In the genomic region with DNA sequence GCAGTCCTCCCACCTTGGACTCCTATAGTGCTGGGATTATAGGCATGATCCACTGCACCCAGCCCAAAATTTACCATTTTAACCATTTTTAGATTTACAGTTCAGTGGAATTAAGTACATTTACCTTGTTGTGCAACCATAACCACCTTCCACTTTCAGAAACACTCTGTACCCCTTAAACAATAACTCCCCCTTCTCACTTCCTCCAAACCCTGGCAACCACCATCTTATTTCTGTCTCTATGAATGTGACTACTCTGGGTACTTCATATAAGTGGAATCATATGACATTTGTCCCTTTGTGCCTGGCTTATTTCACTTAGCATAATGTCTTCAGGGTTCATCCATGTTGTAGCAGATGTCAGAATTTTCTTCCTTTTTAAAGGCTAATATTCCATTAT, we compare ENCODE assay signal across 16 cellular contexts. TPM values are rescaled to one million over a fixed set of nuclear protein-coding genes. Genes with fewer than 3 reads are reported as not detected.
DNase-seq lines count a peak whose midpoint lies in the region; ATAC-seq and FAIRE-seq lines count a peak whose summit lies in the region.
"Had no signal": no experiment of that assay in that cellular context is flagged by ENCODE, and none has a peak within 500 bp of the region (broad histone marks: within the 10 kb centered on the region; RNA-seq: fewer than 3 reads in every experiment).

No MANE protein-coding gene starts in this region.

- intact Hi-C loops in dendritic cell treated with granulocyte-macrophage colony-stimulating factor and Interleukin-4, amounts not matched to agents 40 ng/mL and 50 ng/mL, for 4 days (cut with micrococcal nuclease): no loop called here

- FAIRE-seq in GM18507 (lab: Jason Lieb, UNC): peak; percentile 75
- FAIRE-seq: HTR-8/SVneo had no signal

- no peaks in the 10 kb centered on the region for H3K9me3 Mint-ChIP-seq in dendritic cell treated with granulocyte-macrophage colony-stimulating factor and Interleukin-4, amounts not matched to agents 40 ng/mL and 50 ng/mL, for 4 days
- H3K9me3 Mint-ChIP-seq: CD8-positive, alpha-beta memory T cell had no signal

- H3K9me3 ChIP-seq in T-helper 17 cell (ENCODE audit: control insufficient read depth, low read length, poor library complexity, severe bottlenecking): no peaks in the 10 kb centered on the region

- H3K4me1 Mint-ChIP-seq in dendritic cell treated with granulocyte-macrophage colony-stimulating factor and Interleukin-4, amounts not matched to agents 40 ng/mL and 50 ng/mL, for 4 days (ENCODE audit: low read depth): peaks cover 51% of the 10 kb centered on the region
- H3K4me1 Mint-ChIP-seq in T-helper 17 cell: peaks cover 20% of the 10 kb centered on the region

- DNase-seq in GM18507 (ENCODE audit: extremely low spot score, insufficient read length, low read depth): no peak
- peak; percentile 61 for DNase-seq in MV-4-11 (lab: John Stamatoyannopoulos, UW)
- no peak for DNase-seq in stimulated activated CD4-positive, alpha-beta T cell treated with anti-CD3 and anti-CD28 coated beads, Interleukin-1b, Interleukin-23, amount 100 ng/mL, for 48 hours
- no peak for DNase-seq in stimulated activated naive CD4-positive, alpha-beta T cell (lab: John Stamatoyannopoulos, UW)
- no peak for DNase-seq in T-helper 17 cell
- DNase-seq: CD8-positive, alpha-beta memory T cell; H7; NCI-H1105; NCI-H1694 treated with DMSO at 0.1 percent for 48 hours; NCI-H2171; NCI-H446 treated with DMSO at 0.1 percent for 48 hours; NCI-H774; RPMI8226 had no signal

- H3K4me3 Mint-ChIP-seq in dendritic cell treated with granulocyte-macrophage colony-stimulating factor and Interleukin-4, amounts not matched to agents 40 ng/mL and 50 ng/mL, for 4 days: no peak overlapping the region
- no peak overlapping the region for H3K4me3 Mint-ChIP-seq in T-helper 17 cell
- H3K4me3 Mint-ChIP-seq: CD8-positive, alpha-beta memory T cell had no signal

- peak overlapping the region; percentile 25 for H3K27ac Mint-ChIP-seq in dendritic cell treated with granulocyte-macrophage colony-stimulating factor and Interleukin-4, amounts not matched to agents 40 ng/mL and 50 ng/mL, for 4 days
- H3K27ac Mint-ChIP-seq in T-helper 17 cell: no peak overlapping the region

- ATAC-seq in GM21529 (IDR thresholded peaks at IDR 0.05; ENCODE audit: unreplicated experiment): peak; percentile 64
- no peak for ATAC-seq in T-helper 17 cell

- H3K27me3 Mint-ChIP-seq in dendritic cell treated with granulocyte-macrophage colony-stimulating factor and Interleukin-4, amounts not matched to agents 40 ng/mL and 50 ng/mL, for 4 days: no peaks in the 10 kb centered on the region
- no peaks in the 10 kb centered on the region for H3K27me3 Mint-ChIP-seq in T-helper 17 cell
- H3K27me3 Mint-ChIP-seq: CD8-positive, alpha-beta memory T cell had no signal

- H3K36me3 Mint-ChIP-seq in dendritic cell treated with granulocyte-macrophage colony-stimulating factor and Interleukin-4, amounts not matched to agents 40 ng/mL and 50 ng/mL, for 4 days (ENCODE audit: low read depth): peaks cover 58% of the 10 kb centered on the region
- H3K36me3 Mint-ChIP-seq in T-helper 17 cell (ENCODE audit: low read depth): peaks cover 10% of the 10 kb centered on the region

RNA-seq across cellular contexts. Expression of gene SUFU, which starts 33.6 kb away (rescaled TPM):
- 10 to 100 TPM; 14.4 to 16.4 TPM for total RNA-seq in T-helper 17 cell

RNA-seq across cellular contexts. Expression of gene ACTR1A, which starts 34.9 kb away (rescaled TPM):
- 10 to 100 TPM; 57.5 to 58.0 TPM for total RNA-seq in T-helper 17 cell
